1 cellular context compared by ENCODE assay signal in genomic region chr4:145083891-145084640, GRCh38.
TF ChIP-seq lines count a peak whose summit lies in the region.

No MANE protein-coding gene starts in this region.

TF ChIP-seq in H1, 55 proteins besides CTCF, POLR2A, EP300 and RAD21:
- TF ChIP-seq RNF2 (IDR thresholded peaks at IDR 0.05; ENCODE audit: borderline replicate concordance, low read depth, low read length, missing control alignments, poor library complexity, severe bottlenecking) (no peak), CEBPB (IDR thresholded peaks at IDR 0.05; ENCODE audit: low read depth, low read length) (0 out of 2 replicates have a peak, but pooled peaks have one; percentile 4)
TF ChIP-seq in H1: peak in this region for 1.
